8 cellular contexts compared by ENCODE assay signal in genomic region chr11:67442504-67443398, GRCh38. TPM values are rescaled to one million over a fixed set of nuclear protein-coding genes. Genes with fewer than 3 reads are reported as not detected.
A peak's percentile ranks its signal among the peaks of the same experiment; 100 is the strongest.
DNase-seq lines count a peak whose midpoint lies in the region; ATAC-seq, FAIRE-seq and TF ChIP-seq lines count a peak whose summit lies in the region.

No MANE protein-coding gene starts in this region.

- H3K4me3 ChIP-seq in DND-41 (ENCODE audit: low read depth in 1 of 2, low read length in 2 of 2) (no peak overlapping the region), PC-9 (peak overlapping the region; percentile 70), epithelial cell of proximal tubule (ENCODE audit: low read depth, low read length) (peak overlapping the region; percentile 81), pancreas (peak overlapping the region; percentile 74 to 94 (median 86))

- H3K27me3 ChIP-seq in DND-41 (ENCODE audit: insufficient read depth, low read length, poor library complexity) (no peaks in the 10 kb centered on the region), PC-9 (ENCODE audit: insufficient read depth, low read depth) (no peaks in the 10 kb centered on the region), pancreas (no peaks in the 10 kb centered on the region)

- peaks cover 3% of the 10 kb centered on the region; the same call in 1 of the 2 replicates for H4K20me1 ChIP-seq in DND-41 (ENCODE audit: insufficient read depth, low read length)
- 0 out of 2 replicates have a peak, but pooled peaks cover 6% of the 10 kb centered on the region for H4K20me1 ChIP-seq in PC-9 (ENCODE audit: insufficient read depth)

- no peaks in the 10 kb centered on the region for H3K9me2 ChIP-seq in PC-9 (ENCODE audit: insufficient read depth)

- POLR2A ChIA-PET in PC-9 (lab: Charles Lee; ENCODE audit: unreplicated experiment): interaction anchor here (0.6 to 0.7 kb wide), 3 partner anchors 297 to 381 kb away, joined by 4 to 11 read pairs (median 9); no protein-coding TSS in a partner anchor

- no peak for FAIRE-seq in pancreas (lab: Jason Lieb, UNC)
- no peak for FAIRE-seq in D721Med (lab: Jason Lieb, UNC)

- peaks cover 37% of the 10 kb centered on the region for H3F3A ChIP-seq in PC-9 (ENCODE audit: insufficient read depth, low read depth)

- H3K4me1 ChIP-seq in DND-41 (ENCODE audit: insufficient read depth, low read length): peaks cover 54% of the 10 kb centered on the region
- H3K4me1 ChIP-seq in PC-9 (replicated peaks; ENCODE audit: insufficient read depth): peaks cover 13% of the 10 kb centered on the region
- H3K4me1 ChIP-seq in pancreas: peaks cover 0 to 10% (median 5%) of the 10 kb centered on the region in 3 donors

- H2AFZ ChIP-seq in DND-41 (ENCODE audit: low read depth, low read length) (no peak overlapping the region), PC-9 (no peak overlapping the region)

- H3K9ac ChIP-seq in DND-41 (ENCODE audit: low read depth, low read length): peak overlapping the region; percentile 28

- TF ChIP-seq CTCF in DND-41 (IDR thresholded peaks at IDR 0.05; ENCODE audit: borderline replicate concordance, extremely low read depth, low read length, poor library complexity, severe bottlenecking) (no peak), PC-9 (conservative IDR thresholded peaks at IDR 0.05) (no peak), epithelial cell of proximal tubule (conservative IDR thresholded peaks at IDR 0.05; ENCODE audit: low read depth, low read length) (no peak), pancreas (IDR thresholded peaks at IDR 0.05) (no peak), D721Med (IDR thresholded peaks at IDR 0.05; ENCODE audit: insufficient read depth, missing control alignments) (no peak)

- H3K27ac ChIP-seq in DND-41 (ENCODE audit: low read length): peak overlapping the region; percentile 69
- H3K27ac ChIP-seq in PC-9: peak overlapping the region; percentile 35; the same call in 1 of the 2 replicates
- peak overlapping the region; percentile 78 to 93 (median 84) for H3K27ac ChIP-seq in pancreas

- BruUV-seq in PC-9 (replicated peaks; lab: Mats Ljungman, UMichigan): no TSS peak

- CTCF ChIA-PET in PC-9 (lab: Charles Lee): interaction anchor here (0.6 kb wide), 1 partner anchor 17 kb away, joined by 3 read pairs; no protein-coding TSS in a partner anchor

- WGBS in pancreas, 2 donors: 25 to 36% methylated on average over 32 to 45 of the region's 45 CpGs

- H3K36me3 ChIP-seq in DND-41 (ENCODE audit: insufficient read depth, low read length): peaks cover 17% of the 10 kb centered on the region; the same call in 1 of the 2 replicates
- no peaks in the 10 kb centered on the region; the same call in none of the 2 replicates for H3K36me3 ChIP-seq in PC-9 (ENCODE audit: low read depth)
- H3K36me3 ChIP-seq in pancreas: no peaks in the 10 kb centered on the region

- H3K79me2 ChIP-seq in DND-41 (ENCODE audit: insufficient read depth, low read length) (peaks cover 34% of the 10 kb centered on the region), PC-9 (ENCODE audit: low read depth) (peaks cover 20% of the 10 kb centered on the region)

- ATAC-seq in DND-41 (ENCODE audit: insufficient read depth, low read depth) (no peak; the same call in 2 of the 3 replicates), pancreas (peak in 2 of 4 donors; percentile 1 to 8), sciatic nerve (no peak)

- DNase-seq in DND-41 (peak; percentile 23), PC-9 (no peak), epithelial cell of proximal tubule (ENCODE audit: low read depth) (no peak), pancreas (peak in 3 of 6 donors; percentile 44 to 74 (median 56)), inferior parietal cortex (ENCODE audit: extremely low spot score) (no peak), sciatic nerve (ENCODE audit: low spot score) (no peak), D721Med (ENCODE audit: insufficient read length, low spot score) (no peak)
- no peak for DNase-seq in central memory CD4-positive, alpha-beta T cell

- intact Hi-C loops in PC-9 (cut with micrococcal nuclease; ENCODE audit: unreplicated experiment) (loop anchor here (1.0 to 5.0 kb wide), 3 partner anchors 22 to 65 kb away; partner anchors contain the start of genes CDK2AP2, PITPNM1 and TMEM134), pancreas (cut with DNase I) (no loop called here), sciatic nerve (cut with DNase I) (no loop called here)

- H3K4me2 ChIP-seq in DND-41 (ENCODE audit: insufficient read depth, low read length) (peak overlapping the region; percentile 57), PC-9 (peak overlapping the region; percentile 87)

- no peaks in the 10 kb centered on the region for H3K9me3 ChIP-seq in DND-41 (ENCODE audit: insufficient read depth, low read length, severe bottlenecking)
- no peaks in the 10 kb centered on the region for H3K9me3 ChIP-seq in PC-9 (ENCODE audit: insufficient read depth, low read depth)
- H3K9me3 ChIP-seq in pancreas: no peaks in the 10 kb centered on the region

RNA-seq across cellular contexts. Expression of gene CORO1B, which starts 0.5 kb away (rescaled TPM):
- 129 and 161 TPM in 2 replicates for total RNA-seq in PC-9 (2021)
- total RNA-seq in epithelial cell of proximal tubule: 88.8 and 137 TPM in 2 replicates
- 10 to 100 TPM; 40.3 to 56.3 (median 47.7) TPM for total RNA-seq in pancreas
- 10 to 100 TPM; 53.0 to 66.4 TPM for polyA plus RNA-seq in pancreas
- total RNA-seq in sciatic nerve: 59.8 TPM

RNA-seq across cellular contexts. Expression of gene PTPRCAP, which starts 5.3 kb away (rescaled TPM):
- total RNA-seq in PC-9 (2021) (1.2 and 1.3 TPM in 2 replicates), epithelial cell of proximal tubule (1.5 and 3.6 TPM in 2 replicates), pancreas (1 to 10 TPM in 4 of 6 donors, under 1 TPM in 2; 0.63 to 4.1 (median 1.8) TPM), sciatic nerve (4.2 TPM)
- 10 to 100 TPM; 10.9 to 13.1 TPM for polyA plus RNA-seq in pancreas

RNA-seq across cellular contexts. Expression of gene GPR152, which starts 9.8 kb away (rescaled TPM):
- total RNA-seq in PC-9 (2021) (not detected in 2 replicates), epithelial cell of proximal tubule (not detected in 2 replicates), pancreas (not detected), sciatic nerve (not detected)
- not detected for polyA plus RNA-seq in pancreas

RNA-seq across cellular contexts. Expression of gene CABP4, which starts 12.4 kb away (rescaled TPM):
- total RNA-seq in PC-9 (2021): 2.0 and 2.5 TPM in 2 replicates
- total RNA-seq in epithelial cell of proximal tubule: not detected in 2 replicates
- 1 to 10 TPM in 2 of 6 donors, under 1 TPM in 3, not detected in 1; 0.58 to 1.5 (median 0.88) TPM for total RNA-seq in pancreas
- polyA plus RNA-seq in pancreas: 1 to 10 TPM in 1 of 2 donors, under 1 TPM in 1; 0.99 to 1.2 TPM
- total RNA-seq in sciatic nerve: 2.5 TPM

RNA-seq across cellular contexts. Expression of gene RPS6KB2, which starts 14.5 kb away (rescaled TPM):
- total RNA-seq in PC-9 (2021) (52.0 and 54.0 TPM in 2 replicates), epithelial cell of proximal tubule (64.1 and 72.9 TPM in 2 replicates), pancreas (10 to 100 TPM; 17.6 to 29.3 (median 21.7) TPM), sciatic nerve (30.8 TPM)
- 10 to 100 TPM; 57.4 to 71.6 TPM for polyA plus RNA-seq in pancreas

Comparison
In these comparisons a context has a peak if more than half of its experiments do, and no peak if none do; other contexts are left out.
1. H3K4me3 ChIP-seq: peak in PC-9 (single experiment), epithelial cell of proximal tubule (single experiment) and pancreas (4 of 4); none in DND-41 (0 of 2).
2. Peak in every context shown above with its lines, with median percentiles within 50 percentile points of each other: H3K27ac ChIP-seq.